1 cellular context compared by ENCODE assay signal in the genomic region with DNA sequence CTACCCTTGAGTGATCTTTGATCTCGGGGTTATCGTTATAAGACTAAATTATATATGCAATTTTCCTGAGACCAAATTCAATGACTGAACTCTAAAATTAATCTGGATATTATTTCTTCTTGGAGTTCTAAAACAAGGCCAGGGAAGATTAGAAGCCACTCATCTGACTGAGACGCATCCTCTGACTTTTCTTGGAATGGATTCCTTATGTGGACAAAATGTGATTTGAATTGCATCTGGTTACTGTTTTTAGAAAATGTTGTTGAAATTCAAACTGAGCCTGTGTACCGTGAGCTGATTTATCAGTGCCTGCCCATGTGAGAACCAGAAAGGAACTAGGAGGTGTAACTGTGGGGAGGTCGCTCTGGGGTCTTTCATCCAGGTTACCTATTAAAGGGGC.
TF ChIP-seq lines count a peak whose summit lies in the region.

No MANE protein-coding gene starts in this region.

TF ChIP-seq in GM23338, 12 proteins besides CTCF, POLR2A, EP300 and RAD21 (continued from another document):
- TF ChIP-seq, protein P1, sequence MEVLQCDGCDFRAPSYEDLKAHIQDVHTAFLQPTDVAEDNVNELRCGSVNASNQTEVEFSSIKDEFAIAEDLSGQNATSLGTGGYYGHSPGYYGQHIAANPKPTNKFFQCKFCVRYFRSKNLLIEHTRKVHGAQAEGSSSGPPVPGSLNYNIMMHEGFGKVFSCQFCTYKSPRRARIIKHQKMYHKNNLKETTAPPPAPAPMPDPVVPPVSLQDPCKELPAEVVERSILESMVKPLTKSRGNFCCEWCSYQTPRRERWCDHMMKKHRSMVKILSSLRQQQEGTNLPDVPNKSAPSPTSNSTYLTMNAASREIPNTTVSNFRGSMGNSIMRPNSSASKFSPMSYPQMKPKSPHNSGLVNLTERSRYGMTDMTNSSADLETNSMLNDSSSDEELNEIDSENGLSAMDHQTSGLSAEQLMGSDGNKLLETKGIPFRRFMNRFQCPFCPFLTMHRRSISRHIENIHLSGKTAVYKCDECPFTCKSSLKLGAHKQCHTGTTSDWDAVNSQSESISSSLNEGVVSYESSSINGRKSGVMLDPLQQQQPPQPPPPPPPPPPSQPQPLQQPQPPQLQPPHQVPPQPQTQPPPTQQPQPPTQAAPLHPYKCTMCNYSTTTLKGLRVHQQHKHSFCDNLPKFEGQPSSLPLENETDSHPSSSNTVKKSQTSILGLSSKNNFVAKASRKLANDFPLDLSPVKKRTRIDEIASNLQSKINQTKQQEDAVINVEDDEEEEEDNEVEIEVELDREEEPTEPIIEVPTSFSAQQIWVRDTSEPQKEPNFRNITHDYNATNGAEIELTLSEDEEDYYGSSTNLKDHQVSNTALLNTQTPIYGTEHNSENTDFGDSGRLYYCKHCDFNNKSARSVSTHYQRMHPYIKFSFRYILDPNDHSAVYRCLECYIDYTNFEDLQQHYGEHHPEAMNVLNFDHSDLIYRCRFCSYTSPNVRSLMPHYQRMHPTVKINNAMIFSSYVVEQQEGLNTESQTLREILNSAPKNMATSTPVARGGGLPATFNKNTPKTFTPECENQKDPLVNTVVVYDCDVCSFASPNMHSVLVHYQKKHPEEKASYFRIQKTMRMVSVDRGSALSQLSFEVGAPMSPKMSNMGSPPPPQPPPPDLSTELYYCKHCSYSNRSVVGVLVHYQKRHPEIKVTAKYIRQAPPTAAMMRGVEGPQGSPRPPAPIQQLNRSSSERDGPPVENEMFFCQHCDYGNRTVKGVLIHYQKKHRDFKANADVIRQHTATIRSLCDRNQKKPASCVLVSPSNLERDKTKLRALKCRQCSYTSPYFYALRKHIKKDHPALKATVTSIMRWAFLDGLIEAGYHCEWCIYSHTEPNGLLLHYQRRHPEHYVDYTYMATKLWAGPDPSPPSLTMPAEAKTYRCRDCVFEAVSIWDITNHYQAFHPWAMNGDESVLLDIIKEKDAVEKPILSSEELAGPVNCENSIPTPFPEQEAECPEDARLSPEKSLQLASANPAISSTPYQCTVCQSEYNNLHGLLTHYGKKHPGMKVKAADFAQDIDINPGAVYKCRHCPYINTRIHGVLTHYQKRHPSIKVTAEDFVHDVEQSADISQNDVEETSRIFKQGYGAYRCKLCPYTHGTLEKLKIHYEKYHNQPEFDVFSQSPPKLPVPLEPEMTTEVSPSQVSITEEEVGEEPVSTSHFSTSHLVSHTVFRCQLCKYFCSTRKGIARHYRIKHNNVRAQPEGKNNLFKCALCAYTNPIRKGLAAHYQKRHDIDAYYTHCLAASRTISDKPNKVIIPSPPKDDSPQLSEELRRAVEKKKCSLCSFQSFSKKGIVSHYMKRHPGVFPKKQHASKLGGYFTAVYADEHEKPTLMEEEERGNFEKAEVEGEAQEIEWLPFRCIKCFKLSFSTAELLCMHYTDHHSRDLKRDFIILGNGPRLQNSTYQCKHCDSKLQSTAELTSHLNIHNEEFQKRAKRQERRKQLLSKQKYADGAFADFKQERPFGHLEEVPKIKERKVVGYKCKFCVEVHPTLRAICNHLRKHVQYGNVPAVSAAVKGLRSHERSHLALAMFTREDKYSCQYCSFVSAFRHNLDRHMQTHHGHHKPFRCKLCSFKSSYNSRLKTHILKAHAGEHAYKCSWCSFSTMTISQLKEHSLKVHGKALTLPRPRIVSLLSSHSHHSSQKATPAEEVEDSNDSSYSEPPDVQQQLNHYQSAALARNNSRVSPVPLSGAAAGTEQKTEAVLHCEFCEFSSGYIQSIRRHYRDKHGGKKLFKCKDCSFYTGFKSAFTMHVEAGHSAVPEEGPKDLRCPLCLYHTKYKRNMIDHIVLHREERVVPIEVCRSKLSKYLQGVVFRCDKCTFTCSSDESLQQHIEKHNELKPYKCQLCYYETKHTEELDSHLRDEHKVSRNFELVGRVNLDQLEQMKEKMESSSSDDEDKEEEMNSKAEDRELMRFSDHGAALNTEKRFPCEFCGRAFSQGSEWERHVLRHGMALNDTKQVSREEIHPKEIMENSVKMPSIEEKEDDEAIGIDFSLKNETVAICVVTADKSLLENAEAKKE (CRISPR knock-in tag; IDR thresholded peaks at IDR 0.05): no peak
- no peak for TF ChIP-seq NANOG (IDR thresholded peaks at IDR 0.05; ENCODE audit: borderline replicate concordance)
- TF ChIP-seq EZH2 (IDR thresholded peaks at IDR 0.05; ENCODE audit: low read depth, unreplicated experiment): no peak
- TF ChIP-seq, protein P2, sequence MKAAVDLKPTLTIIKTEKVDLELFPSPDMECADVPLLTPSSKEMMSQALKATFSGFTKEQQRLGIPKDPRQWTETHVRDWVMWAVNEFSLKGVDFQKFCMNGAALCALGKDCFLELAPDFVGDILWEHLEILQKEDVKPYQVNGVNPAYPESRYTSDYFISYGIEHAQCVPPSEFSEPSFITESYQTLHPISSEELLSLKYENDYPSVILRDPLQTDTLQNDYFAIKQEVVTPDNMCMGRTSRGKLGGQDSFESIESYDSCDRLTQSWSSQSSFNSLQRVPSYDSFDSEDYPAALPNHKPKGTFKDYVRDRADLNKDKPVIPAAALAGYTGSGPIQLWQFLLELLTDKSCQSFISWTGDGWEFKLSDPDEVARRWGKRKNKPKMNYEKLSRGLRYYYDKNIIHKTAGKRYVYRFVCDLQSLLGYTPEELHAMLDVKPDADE (IDR thresholded peaks at IDR 0.05): no peak
- TF ChIP-seq ZNF331 (CRISPR knock-in tag; IDR thresholded peaks at IDR 0.05; ENCODE audit: low read depth): no peak
- no peak for TF ChIP-seq JUNB (IDR thresholded peaks at IDR 0.05; ENCODE audit: unreplicated experiment)
- no peak for TF ChIP-seq POLR2AphosphoS5 (IDR thresholded peaks at IDR 0.05; ENCODE audit: low read depth)
